Comparison of ENCODE assay signal across 9 cellular contexts in genomic region chr3:46663611-46664135, GRCh38. TPM values are rescaled to one million over a fixed set of nuclear protein-coding genes. Genes with fewer than 3 reads are reported as not detected.
DNase-seq lines count a peak whose midpoint lies in the region; ATAC-seq and TF ChIP-seq lines count a peak whose summit lies in the region.
"Had no signal": no experiment of that assay in that cellular context is flagged by ENCODE, and none has a peak within 500 bp of the region (broad histone marks: within the 10 kb centered on the region; RNA-seq: fewer than 3 reads in every experiment).

No MANE protein-coding gene starts in this region.

- H3K18ac ChIP-seq in mesendoderm (ENCODE audit: low read length): no peak overlapping the region

- no peak overlapping the region for H2BK5ac ChIP-seq in mesendoderm (ENCODE audit: low read length)

- no peaks in the 10 kb centered on the region for H4K20me1 ChIP-seq in DND-41 (ENCODE audit: insufficient read depth, low read length)

- H3K4me1 ChIP-seq in DND-41 (ENCODE audit: insufficient read depth, low read length) (no peaks in the 10 kb centered on the region), mesendoderm (ENCODE audit: control insufficient read depth, low read depth, low read length) (peaks cover 8% of the 10 kb centered on the region), esophagus squamous epithelium (peaks cover 16 to 58% (median 21%) of the 10 kb centered on the region in 3 donors)

- no peak overlapping the region for H4K8ac ChIP-seq in mesendoderm (ENCODE audit: low read depth, low read length)

- ATAC-seq in DND-41 (ENCODE audit: insufficient read depth, low read depth): peak; percentile 56
- ATAC-seq in HG03025 (IDR thresholded peaks at IDR 0.05; ENCODE audit: low FRiP score, unreplicated experiment): no peak

- TF ChIP-seq CTCF in DND-41 (IDR thresholded peaks at IDR 0.05; ENCODE audit: borderline replicate concordance, extremely low read depth, low read length, poor library complexity, severe bottlenecking) (peak; percentile 49), esophagus squamous epithelium (IDR thresholded peaks at IDR 0.05) (peak in 1 of 6 experiments; percentile 9)

- H3K9me3 ChIP-seq in DND-41 (ENCODE audit: insufficient read depth, low read length, severe bottlenecking): no peaks in the 10 kb centered on the region
- no peaks in the 10 kb centered on the region for H3K9me3 ChIP-seq in esophagus squamous epithelium

- no peaks in the 10 kb centered on the region for H3K79me2 ChIP-seq in DND-41 (ENCODE audit: insufficient read depth, low read length)
- H3K79me2 ChIP-seq in mesendoderm (ENCODE audit: control insufficient read depth, insufficient read depth, low read length): no peaks in the 10 kb centered on the region

- no peak overlapping the region for H3K9ac ChIP-seq in DND-41 (ENCODE audit: low read depth, low read length)
- no peak overlapping the region for H3K9ac ChIP-seq in mesendoderm (ENCODE audit: low read length)

- H3K23ac ChIP-seq in mesendoderm (ENCODE audit: low read length): no peak overlapping the region

- no peak overlapping the region for H3K4me3 ChIP-seq in DND-41 (ENCODE audit: low read depth in 1 of 2, low read length in 2 of 2)
- no peak overlapping the region for H3K4me3 ChIP-seq in mesendoderm (ENCODE audit: low read length)
- H3K4me3 ChIP-seq in esophagus squamous epithelium: no peak overlapping the region
- H3K4me3 ChIP-seq: skin epidermis had no signal

- no peak overlapping the region for H2AFZ ChIP-seq in DND-41 (ENCODE audit: low read depth, low read length)

- DNase-seq in DND-41: peak; percentile 3
- DNase-seq in NCI-H1092 treated with DMSO at 0.1 percent for 48 hours (lab: John Stamatoyannopoulos, UW): peak; percentile 67
- peak; percentile 8 for DNase-seq in amniotic epithelial cell (ENCODE audit: low read depth)
- peak; percentile 47 for DNase-seq in mesendoderm
- no peak for DNase-seq in activated CD4-positive, alpha-beta T cell treated with anti-CD3 and anti-CD28 coated beads, Interleukin-2, amount 50 U/mL, for 4 hours
- DNase-seq in anterior cingulate cortex (lab: John Stamatoyannopoulos, UW): no peak
- no peak for DNase-seq in esophagus squamous epithelium (lab: John Stamatoyannopoulos, UW)

- no peak overlapping the region for H3K4ac ChIP-seq in mesendoderm (ENCODE audit: low read depth, low read length)

- H3K4me2 ChIP-seq in DND-41 (ENCODE audit: insufficient read depth, low read length): no peak overlapping the region
- H3K4me2 ChIP-seq in mesendoderm (ENCODE audit: low read length): no peak overlapping the region

- intact Hi-C loops in esophagus squamous epithelium (cut with DNase I): no loop called here

- no peak overlapping the region for H3K27ac ChIP-seq in DND-41 (ENCODE audit: low read length)
- no peak overlapping the region for H3K27ac ChIP-seq in mesendoderm (ENCODE audit: low read depth, low read length)
- H3K27ac ChIP-seq in esophagus squamous epithelium: no peak overlapping the region
- H3K27ac ChIP-seq: skin epidermis had no signal

- H2BK15ac ChIP-seq in mesendoderm (replicated peaks; ENCODE audit: low read depth): no peak overlapping the region

- no peaks in the 10 kb centered on the region for H3K79me1 ChIP-seq in mesendoderm (ENCODE audit: low read length)

- H2BK120ac ChIP-seq in mesendoderm (ENCODE audit: low read depth, low read length): no peak overlapping the region

- TF ChIP-seq POLR2A in esophagus squamous epithelium (IDR thresholded peaks at IDR 0.05): no peak

- no peak overlapping the region for H4K5ac ChIP-seq in mesendoderm (ENCODE audit: low read length)

- H3K56ac ChIP-seq in mesendoderm (ENCODE audit: low read length): peak overlapping the region; percentile 17

- WGBS in mesendoderm (ENCODE audit: extremely low coverage, insufficient coverage, low lambda C conversion rate): no CpG with 5 or more reads among the region's 8 CpGs
- WGBS in esophagus squamous epithelium, 2 donors: 67 to 73% methylated on average over 6 to 8 of the region's 8 CpGs

- H3K27me3 ChIP-seq in DND-41 (ENCODE audit: insufficient read depth, low read length, poor library complexity) (no peaks in the 10 kb centered on the region), mesendoderm (ENCODE audit: insufficient read depth, low read length, poor library complexity) (no peaks in the 10 kb centered on the region), esophagus squamous epithelium (no peaks in the 10 kb centered on the region)

- H2AK5ac ChIP-seq in mesendoderm (ENCODE audit: low read length): no peak overlapping the region

- no peaks in the 10 kb centered on the region for H3K36me3 ChIP-seq in DND-41 (ENCODE audit: insufficient read depth, low read length)
- no peaks in the 10 kb centered on the region for H3K36me3 ChIP-seq in mesendoderm (ENCODE audit: control insufficient read depth, insufficient read depth, low read length)
- H3K36me3 ChIP-seq in esophagus squamous epithelium: no peaks in the 10 kb centered on the region

RNA-seq across cellular contexts. Expression of gene ALS2CL, which starts 29.8 kb away (rescaled TPM):
- 1.8 TPM for polyA plus RNA-seq in mesendoderm (2013, experiment 1 of 2)
- 1.9 TPM for polyA plus RNA-seq in mesendoderm (2013, experiment 2 of 2)
- total RNA-seq in esophagus squamous epithelium: 100 to 1,000 TPM in 3 of 4 donors, 10 to 100 TPM in 1; 42.4 to 121 (median 114) TPM

RNA-seq across cellular contexts. Expression of gene TMIE, which starts 37.5 kb away (rescaled TPM):
- 0.27 TPM for polyA plus RNA-seq in mesendoderm (2013, experiment 1 of 2)
- polyA plus RNA-seq in mesendoderm (2013, experiment 2 of 2): 0.34 TPM
- total RNA-seq in esophagus squamous epithelium: 1 to 10 TPM in 1 of 4 donors, under 1 TPM in 3; 0.18 to 1.1 (median 0.61) TPM

RNA-seq across cellular contexts. Expression of gene FAM240A, which starts 51.3 kb away (rescaled TPM):
- 0.07 TPM for polyA plus RNA-seq in mesendoderm (2013, experiment 1 of 2)
- 0.07 TPM for polyA plus RNA-seq in mesendoderm (2013, experiment 2 of 2)
- under 1 TPM in 1 of 4 donors, not detected in 3; 0.50 TPM for total RNA-seq in esophagus squamous epithelium

RNA-seq across cellular contexts. Expression of gene PRSS50, which starts 54.0 kb away (rescaled TPM):
- 0.06 TPM for polyA plus RNA-seq in mesendoderm (2013, experiment 1 of 2)
- polyA plus RNA-seq in mesendoderm (2013, experiment 2 of 2): 0.17 TPM
- under 1 TPM in 1 of 4 donors, not detected in 3; 0.19 TPM for total RNA-seq in esophagus squamous epithelium

Comparison
In these comparisons a context has a peak if more than half of its experiments do, and no peak if none do; other contexts are left out.
1. DNase-seq: peak in DND-41 (single experiment), NCI-H1092 treated with DMSO at 0.1 percent for 48 hours (single experiment), amniotic epithelial cell (single experiment) and mesendoderm (single experiment); none in activated CD4-positive, alpha-beta T cell treated with anti-CD3 and anti-CD28 coated beads, Interleukin-2, amount 50 U/mL, for 4 hours (0 of 2), anterior cingulate cortex (0 of 58) and esophagus squamous epithelium (single experiment).